Comparison of ENCODE assay signal across 9 cellular contexts in genomic region chr12:57173089-57173488, GRCh38. TPM values are rescaled to one million over a fixed set of nuclear protein-coding genes. Genes with fewer than 3 reads are reported as not detected.
A peak's percentile ranks its signal among the peaks of the same experiment; 100 is the strongest.
DNase-seq lines count a peak whose midpoint lies in the region; FAIRE-seq and TF ChIP-seq lines count a peak whose summit lies in the region.
"Had no signal": no experiment of that assay in that cellular context is flagged by ENCODE, and none has a peak within 500 bp of the region (broad histone marks: within the 10 kb centered on the region; RNA-seq: fewer than 3 reads in every experiment).

No MANE protein-coding gene starts in this region.

- no peak overlapping the region for H3K4me2 ChIP-seq in neuronal stem cell (ENCODE audit: insufficient read depth, low read length, poor library complexity, severe bottlenecking)

- H3K4me3 ChIP-seq in neuronal stem cell (ENCODE audit: low read length in 2 of 2), result no peak overlapping the region
- H3K4me3 ChIP-seq: skin epidermis had no signal

- H2AK5ac ChIP-seq in neuronal stem cell (ENCODE audit: low read depth, low read length), result peak overlapping the region; percentile 25

- peaks cover 52 to 94% of the 10 kb centered on the region in 2 donors for H3K36me3 ChIP-seq in neuronal stem cell (replicated peaks in 1 of 2; ENCODE audit: control insufficient read depth in 2 of 2, insufficient read depth in 2 of 2, low read length in 2 of 2)

- no peaks in the 10 kb centered on the region for H3K79me1 ChIP-seq in neuronal stem cell (ENCODE audit: low read depth, low read length)

- H4K8ac ChIP-seq in neuronal stem cell (ENCODE audit: low read depth, low read length), result no peak overlapping the region

- no peak overlapping the region for H3K18ac ChIP-seq in neuronal stem cell (ENCODE audit: low read length)

- no peaks in the 10 kb centered on the region for H3K27me3 ChIP-seq in neuronal stem cell (ENCODE audit: control insufficient read depth in 3 of 3, insufficient read depth in 3 of 3, low read depth in 1 of 3, low read length in 3 of 3)

- no peak overlapping the region for H3K27ac ChIP-seq in neuronal stem cell (replicated peaks; ENCODE audit: low read length)
- H3K27ac ChIP-seq: skin epidermis had no signal

- no peaks in the 10 kb centered on the region for H3K4me1 ChIP-seq in neuronal stem cell (ENCODE audit: control insufficient read depth in 2 of 2, insufficient read depth in 1 of 2, low read depth in 1 of 2, low read length in 2 of 2)

- H3K9ac ChIP-seq in neuronal stem cell (ENCODE audit: low read depth, low read length, poor library complexity), result peak overlapping the region; percentile 75

- DNase-seq in SIG-M5 treated with dmso at 0.1 percent for 504 hours (lab: John Stamatoyannopoulos, UW; ENCODE audit: unreplicated experiment), result peak; percentile 23
- DNase-seq in SIG-M5 (lab: John Stamatoyannopoulos, UW), result no peak
- peak; percentile 7 to 44 for DNase-seq in dermis microvascular lymphatic vessel endothelial cell (ENCODE audit: low read depth in 2 of 2)
- no peak for DNase-seq in neuronal stem cell (ENCODE audit: low spot score)
- no peak for DNase-seq in RCC 7860 (ENCODE audit: low spot score)
- DNase-seq in NOMO-1 treated with dmso at 0.1 percent for 144 hours (lab: John Stamatoyannopoulos, UW; ENCODE audit: unreplicated experiment), result no peak
- no peak for DNase-seq in LoVo (ENCODE audit: low spot score)

- no peak for FAIRE-seq in RCC 7860 (lab: Jason Lieb, UNC)

- no peak overlapping the region for H2AFZ ChIP-seq in neuronal stem cell (ENCODE audit: low read length)

- no peak overlapping the region for H2BK120ac ChIP-seq in neuronal stem cell (ENCODE audit: low read depth, low read length)

- no peak overlapping the region for H4K91ac ChIP-seq in neuronal stem cell (ENCODE audit: low read depth, low read length, poor library complexity)

- peak overlapping the region; percentile 60 for H2BK5ac ChIP-seq in neuronal stem cell (ENCODE audit: low read length)

- H3K14ac ChIP-seq in neuronal stem cell (ENCODE audit: low read length), result peak overlapping the region; percentile 76

- no peak overlapping the region for H2BK15ac ChIP-seq in neuronal stem cell (ENCODE audit: low read length)

- peak overlapping the region; percentile 75 for H3K23ac ChIP-seq in neuronal stem cell (ENCODE audit: low read depth, low read length, poor library complexity)

- no peaks in the 10 kb centered on the region for H3K9me3 ChIP-seq in neuronal stem cell (replicated peaks in 1 of 2; ENCODE audit: control insufficient read depth in 2 of 2, insufficient read depth in 1 of 2, low read depth in 1 of 2, low read length in 2 of 2)

- no peak overlapping the region for H2BK12ac ChIP-seq in neuronal stem cell (ENCODE audit: low read length)

- no CpG with 5 or more reads among the region's 11 CpGs for WGBS in neuronal stem cell (ENCODE audit: extremely low coverage in 2 of 2, insufficient read length in 2 of 2, insufficient replicate concordance in 1 of 2), 2 donors

- H3K4ac ChIP-seq in neuronal stem cell (ENCODE audit: low read length), result no peak overlapping the region

TF ChIP-seq in PFSK-1, 5 proteins besides CTCF, POLR2A, EP300 and RAD21:
- peak; percentile 19 for TF ChIP-seq FOXP2 (optimal IDR thresholded peaks at IDR 0.05; ENCODE audit: borderline replicate concordance, extremely low read depth, extremely low read length, insufficient read depth)
- no peak for TF ChIP-seq REST (IDR thresholded peaks at IDR 0.05; ENCODE audit: insufficient read depth in 1 of 2, low read depth in 2 of 2, low read length in 2 of 2)

RNA-seq across cellular contexts. Expression of gene LRP1-AS, which starts 25.7 kb away (rescaled TPM):
- not detected for polyA plus RNA-seq in PFSK-1 (2012; ENCODE audit: insufficient read length, low read depth)
- not detected in 2 replicates for total RNA-seq in dermis microvascular lymphatic vessel endothelial cell
- polyA plus RNA-seq in neuronal stem cell (2013, experiment 1 of 2), result not detected
- not detected for polyA plus RNA-seq in neuronal stem cell (2013, experiment 2 of 2)

RNA-seq across cellular contexts. Expression of gene NXPH4, which starts 43.5 kb away (rescaled TPM):
- 95.5 TPM for polyA plus RNA-seq in PFSK-1 (2012; ENCODE audit: insufficient read length, low read depth)
- total RNA-seq in dermis microvascular lymphatic vessel endothelial cell, result under 0.01 TPM in 1 of 2 replicates, not detected in the other
- 0.26 TPM for polyA plus RNA-seq in neuronal stem cell (2013, experiment 1 of 2)
- polyA plus RNA-seq in neuronal stem cell (2013, experiment 2 of 2), result 0.29 TPM

RNA-seq across cellular contexts. Expression of gene LRP1, which starts 44.8 kb away (rescaled TPM):
- 159 TPM for polyA plus RNA-seq in PFSK-1 (2012; ENCODE audit: insufficient read length, low read depth)
- 0.26 and 0.76 TPM in 2 replicates for total RNA-seq in dermis microvascular lymphatic vessel endothelial cell
- 13.3 TPM for polyA plus RNA-seq in neuronal stem cell (2013, experiment 1 of 2)
- polyA plus RNA-seq in neuronal stem cell (2013, experiment 2 of 2), result 12.4 TPM

RNA-seq across cellular contexts. Expression of gene SHMT2, which starts 56.4 kb away (rescaled TPM):
- polyA plus RNA-seq in PFSK-1 (2012; ENCODE audit: insufficient read length, low read depth), result 1,038 TPM
- 153 and 155 TPM in 2 replicates for total RNA-seq in dermis microvascular lymphatic vessel endothelial cell
- 117 TPM for polyA plus RNA-seq in neuronal stem cell (2013, experiment 1 of 2)
- polyA plus RNA-seq in neuronal stem cell (2013, experiment 2 of 2), result 112 TPM

Comparison
In these comparisons a context has a peak if more than half of its experiments do, and no peak if none do; other contexts are left out.
1. DNase-seq: peak in SIG-M5 treated with dmso at 0.1 percent for 504 hours (single experiment) and dermis microvascular lymphatic vessel endothelial cell (2 of 2); none in SIG-M5 (single experiment), neuronal stem cell (single experiment), RCC 7860 (single experiment), NOMO-1 treated with dmso at 0.1 percent for 144 hours (single experiment) and LoVo (single experiment).